16 cellular contexts compared by ENCODE assay signal in genomic region chr9:124231095-124231743, GRCh38. TPM values are rescaled to one million over a fixed set of nuclear protein-coding genes. Genes with fewer than 3 reads are reported as not detected.
A peak's percentile ranks its signal among the peaks of the same experiment; 100 is the strongest.
DNase-seq lines count a peak whose midpoint lies in the region; ATAC-seq, FAIRE-seq and TF ChIP-seq lines count a peak whose summit lies in the region.
"Had no signal": no experiment of that assay in that cellular context is flagged by ENCODE, and none has a peak within 500 bp of the region (broad histone marks: within the 10 kb centered on the region; RNA-seq: fewer than 3 reads in every experiment).

No MANE protein-coding gene starts in this region.

- FAIRE-seq in HepG2 (lab: Jason Lieb, UNC): no peak
- FAIRE-seq: GM12878, GM18507, HTR-8/SVneo had no signal

- H3K36me3 ChIP-seq in HepG2 (replicated peaks in 1 of 2; ENCODE audit: control insufficient read depth in 1 of 2, insufficient read depth in 2 of 2, low read length in 2 of 2): no peaks in the 10 kb centered on the region
- H3K36me3 ChIP-seq in right lobe of liver: no peaks in the 10 kb centered on the region

- H3K4me1 Mint-ChIP-seq in WTC11: no peaks in the 10 kb centered on the region
- peaks cover 5% of the 10 kb centered on the region for H3K4me1 Mint-ChIP-seq in stimulated activated memory B cell treated with anti-CD40 and anti-IgM and Interleukin-4, amounts not matched to agents 10 μg/mL and 1 μg/mL and 100 μg/mL, for 72 hours
- H3K4me1 Mint-ChIP-seq: B cell had no signal

- CTCF ChIA-PET in HepG2 (lab: Yijun Ruan, JAX; ENCODE audit: low intra/inter-chr PET ratio, low total read pairs) (no interaction called here), WTC11 (lab: Charles Lee) (no interaction called here)

- no peak for DNase-seq in HepG2 (ENCODE audit: low spot score)
- no peak for DNase-seq in right lobe of liver
- DNase-seq in WTC11 (ENCODE audit: low spot score): no peak
- DNase-seq in activated effector memory CD4-positive, alpha-beta T cell treated with anti-CD3 and anti-CD28 coated beads, Interleukin-2, amount 50 U/mL, for 16 hours: no peak
- DNase-seq: C1 segment of cervical spinal cord; CD4-positive, alpha-beta memory T cell; DMS79 had no signal

- no peaks in the 10 kb centered on the region for H3K9me3 Mint-ChIP-seq in WTC11
- H3K9me3 Mint-ChIP-seq in stimulated activated memory B cell treated with anti-CD40 and anti-IgM and Interleukin-4, amounts not matched to agents 10 μg/mL and 1 μg/mL and 100 μg/mL, for 72 hours: no peaks in the 10 kb centered on the region

- H2AFZ ChIP-seq in HepG2 (ENCODE audit: low read length): no peak overlapping the region

- no peak overlapping the region for H3K27ac Mint-ChIP-seq in WTC11
- H3K27ac Mint-ChIP-seq in stimulated activated memory B cell treated with anti-CD40 and anti-IgM and Interleukin-4, amounts not matched to agents 10 μg/mL and 1 μg/mL and 100 μg/mL, for 72 hours: peak overlapping the region; percentile 17
- H3K27ac Mint-ChIP-seq: B cell had no signal

- no peak for TF ChIP-seq RAD21 in HepG2 (CRISPR knock-in tag; IDR thresholded peaks at IDR 0.05)
- TF ChIP-seq RAD21 in Ishikawa (IDR thresholded peaks at IDR 0.05; ENCODE audit: low read depth): no peak

- no peak overlapping the region for H3K9ac ChIP-seq in HepG2 (ENCODE audit: insufficient read depth, low read depth, low read length)
- H3K9ac ChIP-seq: KMS-11 had no signal

- in situ Hi-C loops in HepG2 (cut with HindIII; ENCODE audit: extremely low pct_ligation_motif_present, low pct_unique_long_range_greater_than_20kb): no loop called here

- TF ChIP-seq CTCF in HepG2 (CRISPR knock-in tag; IDR thresholded peaks at IDR 0.05): no peak
- TF ChIP-seq CTCF in right lobe of liver (IDR thresholded peaks at IDR 0.05): no peak
- TF ChIP-seq CTCF in WTC11 (IDR thresholded peaks at IDR 0.05): no peak

- H3K4me3 ChIP-seq in HepG2 (replicated peaks in 1 of 3; ENCODE audit: insufficient read depth in 1 of 3, low read depth in 2 of 3, low read length in 3 of 3): no peak overlapping the region
- no peak overlapping the region for H3K4me3 ChIP-seq in right lobe of liver
- H3K4me3 ChIP-seq: GM12878 had no signal

- no peaks in the 10 kb centered on the region for H3K4me1 ChIP-seq in HepG2 (ENCODE audit: insufficient read depth, low read length)
- H3K4me1 ChIP-seq in right lobe of liver: no peaks in the 10 kb centered on the region

- H3K36me3 Mint-ChIP-seq in WTC11: no peaks in the 10 kb centered on the region
- no peaks in the 10 kb centered on the region for H3K36me3 Mint-ChIP-seq in stimulated activated memory B cell treated with anti-CD40 and anti-IgM and Interleukin-4, amounts not matched to agents 10 μg/mL and 1 μg/mL and 100 μg/mL, for 72 hours

- intact Hi-C loops in HepG2 (cut with micrococcal nuclease; ENCODE audit: unreplicated experiment) (no loop called here), right lobe of liver (cut with DNase I) (no loop called here)

- H3K4me3 Mint-ChIP-seq in WTC11: no peak overlapping the region
- no peak overlapping the region for H3K4me3 Mint-ChIP-seq in stimulated activated memory B cell treated with anti-CD40 and anti-IgM and Interleukin-4, amounts not matched to agents 10 μg/mL and 1 μg/mL and 100 μg/mL, for 72 hours
- H3K4me3 Mint-ChIP-seq: B cell; CD4-positive, alpha-beta memory T cell had no signal

- H3K27me3 ChIP-seq in HepG2 (ENCODE audit: control insufficient read depth in 1 of 2, insufficient read depth in 2 of 2, low read length in 2 of 2) (0 out of 5 replicates have a peak, but pooled peaks cover 0 to 1% of the 10 kb centered on the region in 2 experiments), right lobe of liver (no peaks in the 10 kb centered on the region)

- H3K9me3 ChIP-seq in HepG2 (ENCODE audit: low read length): no peaks in the 10 kb centered on the region
- H3K9me3 ChIP-seq in right lobe of liver: no peaks in the 10 kb centered on the region

- H4K20me1 ChIP-seq in HepG2 (ENCODE audit: insufficient read depth, low read length): no peaks in the 10 kb centered on the region

- no TSS peak for BruUV-seq in HepG2 (replicated peaks; lab: Mats Ljungman, UMichigan)

- ATAC-seq in HepG2: no peak
- no peak for ATAC-seq in right lobe of liver
- no peak for ATAC-seq in WTC11
- ATAC-seq in stimulated activated memory B cell treated with anti-CD40 and anti-IgM and Interleukin-4, amounts not matched to agents 10 μg/mL and 1 μg/mL and 100 μg/mL, for 72 hours: no peak
- ATAC-seq in GM18858 (IDR thresholded peaks at IDR 0.05; ENCODE audit: unreplicated experiment): no peak
- ATAC-seq in HG03175 (IDR thresholded peaks at IDR 0.05; ENCODE audit: unreplicated experiment): no peak
- ATAC-seq: GM12878 had no signal

- H3K4me2 ChIP-seq in HepG2 (ENCODE audit: low read depth, low read length): no peak overlapping the region
- H3K4me2 ChIP-seq: KMS-11 had no signal

- WGBS in HepG2 (ENCODE audit: low lambda C conversion rate): 73% methylated on average over 8 of the region's 8 CpGs
- WGBS in right lobe of liver (ENCODE audit: insufficient coverage, low coverage, low lambda C conversion rate, missing lambda C conversion rate): 80% methylated on average over 8 of the region's 8 CpGs

- TF ChIP-seq EP300 in HepG2 (IDR thresholded peaks at IDR 0.05; ENCODE audit: low read depth in 2 of 2, low read length in 2 of 2) (no peak), HepG2 (CRISPR knock-in tag; IDR thresholded peaks at IDR 0.05; ENCODE audit: borderline replicate concordance) (no peak), Ishikawa (IDR thresholded peaks at IDR 0.05; ENCODE audit: borderline replicate concordance) (no peak)

- TF ChIP-seq POLR2A in HepG2 (IDR thresholded peaks at IDR 0.05; ENCODE audit: insufficient read depth in 1 of 2, low read depth in 2 of 2, low read length in 2 of 2): no peak
- no peak for TF ChIP-seq POLR2A in right lobe of liver (IDR thresholded peaks at IDR 0.05)

- no peaks in the 10 kb centered on the region for H3K79me2 ChIP-seq in HepG2 (ENCODE audit: insufficient read depth, low read length)

- H3K27me3 Mint-ChIP-seq in WTC11 (ENCODE audit: low read depth): peaks cover 6% of the 10 kb centered on the region
- H3K27me3 Mint-ChIP-seq in stimulated activated memory B cell treated with anti-CD40 and anti-IgM and Interleukin-4, amounts not matched to agents 10 μg/mL and 1 μg/mL and 100 μg/mL, for 72 hours: no peaks in the 10 kb centered on the region
- H3K27me3 Mint-ChIP-seq: B cell; CD4-positive, alpha-beta memory T cell had no signal

- POLR2A ChIA-PET in HepG2 (lab: Yijun Ruan, JAX) (no interaction called here), WTC11 (lab: Charles Lee) (no interaction called here)

- no peak overlapping the region for H3K27ac ChIP-seq in HepG2 (ENCODE audit: extremely low read length, insufficient read depth, low read length)
- H3K27ac ChIP-seq in right lobe of liver: no peak overlapping the region
- H3K27ac ChIP-seq: KMS-11 had no signal

TF ChIP-seq in HepG2, 621 proteins besides CTCF, POLR2A, EP300 and RAD21 (continues in another document):
- 0 out of 2 replicates have a peak, but pooled peaks have one; percentile 36 for TF ChIP-seq NFYC (CRISPR knock-in tag; IDR thresholded peaks at IDR 0.05)

TF ChIP-seq in Ishikawa, 13 proteins besides CTCF, POLR2A, EP300 and RAD21 (continues in another document):
- peak; percentile 54; the same call in 1 of the 2 replicates for TF ChIP-seq USF1 (IDR thresholded peaks at IDR 0.05)

TF ChIP-seq in WTC11, 78 proteins besides CTCF, POLR2A, EP300 and RAD21:
- TF ChIP-seq MXD4 (CRISPR knock-in tag; IDR thresholded peaks at IDR 0.05; ENCODE audit: borderline replicate concordance) (no peak), USF2 (CRISPR knock-in tag; IDR thresholded peaks at IDR 0.05) (peak; percentile 54)

RNA-seq across cellular contexts. Expression of gene NEK6, which starts 26.5 kb away (rescaled TPM):
- 30.4 and 44.7 TPM in 2 replicates for total RNA-seq in HepG2 (2016; rRNA removed; fragmentation: Illumina TruSeq; extraction: Trizol)
- total RNA-seq in HepG2 (2016; cell fraction: cytosol; rRNA removed; fragmentation: Illumina TruSeq; extraction: Trizol; ENCODE audit: low read depth): 24.6 and 26.3 TPM in 2 replicates
- total RNA-seq in HepG2 (2016; cell fraction: insoluble cytoplasmic fraction; rRNA removed; fragmentation: Illumina TruSeq; extraction: Trizol): 33.2 and 37.5 TPM in 2 replicates
- 49.4 and 52.7 TPM in 2 replicates for total RNA-seq in HepG2 (2016; cell fraction: membrane; rRNA removed; fragmentation: Illumina TruSeq; extraction: Trizol)
- 18.1 and 19.8 TPM in 2 replicates for total RNA-seq in HepG2 (2016; cell fraction: nucleus; rRNA removed; fragmentation: Illumina TruSeq; extraction: Trizol)
- 119 and 127 TPM in 2 replicates for polyA plus RNA-seq in HepG2 (2011; rRNA removed)
- 131 and 138 TPM in 2 replicates for polyA plus RNA-seq in HepG2 (2011; cell fraction: cytosol; rRNA removed)
- 94.1 and 101 TPM in 2 replicates for polyA plus RNA-seq in HepG2 (2011; cell fraction: nucleus; rRNA removed)
- 75.9 and 86.0 TPM in 2 replicates for polyA plus RNA-seq in HepG2 (2012)
- 55.6 and 62.7 TPM in 2 replicates for polyA plus RNA-seq in HepG2 (2016; cell fraction: cytosol; fragmentation: Illumina TruSeq; extraction: Trizol; ENCODE audit: low read depth)
- polyA plus RNA-seq in HepG2 (2016; cell fraction: insoluble cytoplasmic fraction; fragmentation: Illumina TruSeq; extraction: Trizol; ENCODE audit: low read depth): 71.0 and 74.4 TPM in 2 replicates
- polyA plus RNA-seq in HepG2 (2016; cell fraction: membrane; fragmentation: Illumina TruSeq; extraction: Trizol; ENCODE audit: low read depth): 68.1 and 79.5 TPM in 2 replicates
- 41.9 and 42.8 TPM in 2 replicates for polyA plus RNA-seq in HepG2 (2016; cell fraction: nucleus; fragmentation: Illumina TruSeq; extraction: Trizol; ENCODE audit: insufficient read depth, low read depth)
- 13.4 and 281 TPM in 2 replicates for polyA minus RNA-seq in HepG2 (2011; rRNA and poly(A)+ RNA removed; ENCODE audit: low replicate concordance)
- 74.6 and 87.4 TPM in 2 replicates for polyA minus RNA-seq in HepG2 (2011; cell fraction: cytosol; rRNA and poly(A)+ RNA removed)
- 49.3 and 50.8 TPM in 2 replicates for polyA minus RNA-seq in HepG2 (2011; cell fraction: nucleus; rRNA and poly(A)+ RNA removed)
- total RNA-seq in right lobe of liver: 100 to 1,000 TPM in 1 of 6 experiments, 10 to 100 TPM in 5; 61.6 to 128 (median 67.5) TPM
- 19.2 to 23.0 TPM (median 21.4 TPM) in 3 replicates for total RNA-seq in WTC11 (2021)

Comparison
In these comparisons a context has a peak if more than half of its experiments do, and no peak if none do; other contexts are left out.
1. Of the 50 proteins assayed by ChIP-seq in both HepG2 and WTC11: peak only in HepG2: none; only in WTC11: USF2; in both: none; in neither: 49.